ENCODE assay signal across 17 cellular contexts in genomic region chr19:55617426-55617825, GRCh38.
"Had no signal": no experiment of that assay in that cellular context is flagged by ENCODE, and none has a peak within 500 bp of the region (broad histone marks: within the 10 kb centered on the region; RNA-seq: fewer than 3 reads in every experiment).

No MANE protein-coding gene starts in this region.

- H3K4me3 Mint-ChIP-seq: activated naive CD8-positive, alpha-beta T cell treated with anti-CD3 and anti-CD28 coated beads, Interleukin-2, amount 10 ng/mL, durations not matched to agents 7 days and 5 days; naive thymus-derived CD4-positive, alpha-beta T cell had no signal

- ATAC-seq: lower lobe of right lung; naive thymus-derived CD4-positive, alpha-beta T cell had no signal

- DNase-seq: activated CD4-positive, alpha-beta T cell treated with anti-CD3 and anti-CD28 coated beads for 4 hours; activated effector memory CD4-positive, alpha-beta T cell treated with Interleukin-2 at 50 U/mL for 16 hours; activated naive CD8-positive, alpha-beta T cell treated with anti-CD3 and anti-CD28 coated beads, Interleukin-2, amount 10 ng/mL, durations not matched to agents 7 days and 5 days; activated T-cell treated with anti-CD3 and anti-CD28 coated beads, Interleukin-2, amount 50 U/mL, for 1 hour; anterior cingulate cortex; colonic mucosa; effector CD8-positive, alpha-beta T cell; erythroblast; hippocampal formation; lower lobe of right lung; naive thymus-derived CD4-positive, alpha-beta T cell; occipital lobe; stimulated activated CD4-positive, alpha-beta T cell treated with anti-CD3 and anti-CD28 coated beads, Interleukin-4, amount 100 ng/mL, for 1 hour; stomach; T1000 had no signal

- H3K27me3 Mint-ChIP-seq: activated naive CD8-positive, alpha-beta T cell treated with anti-CD3 and anti-CD28 coated beads, Interleukin-2, amount 10 ng/mL, durations not matched to agents 7 days and 5 days; naive thymus-derived CD4-positive, alpha-beta T cell had no signal

- H3K4me1 ChIP-seq: colonic mucosa had no signal

- H3K9me3 ChIP-seq: colonic mucosa, lower lobe of right lung, stomach, thoracic aorta had no signal

- H3K27me3 ChIP-seq: colonic mucosa, stomach had no signal

- H3K27ac Mint-ChIP-seq: activated naive CD8-positive, alpha-beta T cell treated with anti-CD3 and anti-CD28 coated beads, Interleukin-2, amount 10 ng/mL, durations not matched to agents 7 days and 5 days had no signal

- H3K9me3 Mint-ChIP-seq: activated naive CD8-positive, alpha-beta T cell treated with anti-CD3 and anti-CD28 coated beads, Interleukin-2, amount 10 ng/mL, durations not matched to agents 7 days and 5 days; naive thymus-derived CD4-positive, alpha-beta T cell had no signal

- H3K36me3 ChIP-seq: colonic mucosa had no signal

- H3K27ac ChIP-seq: colonic mucosa, lower lobe of right lung, stomach, thoracic aorta, VCaP had no signal

- H3K4me3 ChIP-seq: colonic mucosa, lower lobe of right lung, stomach, thoracic aorta had no signal
